Comparison of ENCODE assay signal across 20 cellular contexts in the genomic region with DNA sequence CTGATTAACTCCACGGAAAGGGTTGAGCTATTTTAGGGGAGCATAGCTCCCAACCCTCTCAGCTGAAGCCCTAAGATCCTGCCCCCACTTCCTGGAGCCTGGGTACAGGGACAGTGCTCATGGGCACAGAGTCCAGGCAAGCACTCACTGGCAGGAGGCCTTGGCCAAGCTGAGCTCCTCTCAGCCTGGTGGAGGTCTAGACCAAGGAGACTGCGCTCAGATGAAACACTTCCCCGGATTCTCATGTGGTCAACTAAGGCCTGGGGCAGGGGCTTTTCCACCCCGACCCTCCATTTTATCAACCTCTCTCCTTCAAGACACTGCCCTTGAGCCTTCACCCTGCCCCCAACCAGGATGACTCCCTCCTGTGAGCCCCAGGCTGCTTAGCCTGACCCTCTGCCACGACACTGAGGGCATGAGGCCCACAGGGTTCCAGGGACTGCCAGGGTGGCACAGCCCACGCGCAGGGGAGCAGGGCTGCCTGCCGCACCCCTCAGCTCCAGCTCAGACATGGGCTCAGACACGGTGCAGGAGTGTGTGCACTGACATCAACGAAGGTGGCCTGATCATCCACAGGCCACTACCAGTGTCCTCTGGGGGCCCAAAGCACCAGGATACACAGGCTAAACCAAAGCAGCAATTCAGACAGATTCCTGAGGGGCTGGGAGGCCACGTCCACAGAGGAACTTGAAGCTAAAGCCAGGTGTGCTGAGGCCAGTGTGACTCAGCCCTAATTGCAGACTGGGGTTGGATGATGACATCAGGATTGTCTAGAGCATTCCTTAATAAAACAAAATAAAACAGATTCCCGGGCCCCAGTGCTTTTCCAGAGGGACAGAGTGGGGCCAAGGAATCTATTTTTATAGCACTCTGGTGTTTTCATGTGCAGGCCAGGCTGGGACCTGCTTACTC. TPM values are rescaled to one million over a fixed set of nuclear protein-coding genes. Genes with fewer than 3 reads are reported as not detected.
DNase-seq lines count a peak whose midpoint lies in the region; ATAC-seq and TF ChIP-seq lines count a peak whose summit lies in the region.
"Had no signal": no experiment of that assay in that cellular context is flagged by ENCODE, and none has a peak within 500 bp of the region (broad histone marks: within the 10 kb centered on the region; RNA-seq: fewer than 3 reads in every experiment).

No MANE protein-coding gene starts in this region.

- DNase-seq in DMS 273 (lab: John Stamatoyannopoulos, UW; ENCODE audit: unreplicated experiment) (peak; percentile 37), DMS 273 treated with DMSO at 0.1 percent for 48 hours (lab: John Stamatoyannopoulos, UW) (no peak), RWPE2 (ENCODE audit: low spot score) (peak; percentile 19), glomerular visceral epithelial cell (ENCODE audit: extremely low spot score) (peak; percentile 11), sigmoid colon (peak; percentile 48), cerebellar nuclear complex (lab: John Stamatoyannopoulos, UW) (no peak), KBM-7 (no peak)
- DNase-seq: activated CD4-positive, alpha-beta T cell treated with anti-CD3 and anti-CD28 coated beads, Interleukin-2, amount 50 U/mL, for 1 hour; activated naive CD4-positive, alpha-beta T cell treated with anti-CD3 and anti-CD28 coated beads, Interleukin-2, amount 50 U/mL, for 16 hours; activated T-cell treated with anti-CD3 and anti-CD28 coated beads for 4 hours; DND-41; nephron progenitor cell; stimulated activated CD4-positive, alpha-beta T cell treated with anti-CD3 and anti-CD28 coated beads, Interleukin-12 subunit alpha, Interleukin-12 subunit beta, amount 100 ng/mL, for 4 hours had no signal

- intact Hi-C loops in sigmoid colon (cut with DNase I), result no loop called here

- 46 to 64% methylated on average over 12 of the region's 12 CpGs for WGBS in sigmoid colon, 2 donors

- H3K36me3 ChIP-seq in RWPE2 (ENCODE audit: low read depth) (no peaks in the 10 kb centered on the region), sigmoid colon (no peaks in the 10 kb centered on the region)
- H3K36me3 ChIP-seq: BLaER1 treated with 17β-estradiol and CSF1 and Interleukin-3, amounts not matched to agents 10 nM and 100 nM had no signal

- H3K27me3 ChIP-seq in RWPE2 (ENCODE audit: insufficient read depth, poor library complexity, severe bottlenecking), result peaks cover 2% of the 10 kb centered on the region
- H3K27me3 ChIP-seq in sigmoid colon, result no peaks in the 10 kb centered on the region
- H3K27me3 ChIP-seq: BLaER1 treated with 17β-estradiol and CSF1 and Interleukin-3, amounts not matched to agents 10 nM and 100 nM had no signal

- in situ Hi-C loops in KBM-7 (cut with MboI; ENCODE audit: low pct_unique_long_range_greater_than_20kb, low sequenced_read_pairs), result no loop called here

- H3K9me3 ChIP-seq in RWPE2 (ENCODE audit: severe bottlenecking) (no peaks in the 10 kb centered on the region), sigmoid colon (no peaks in the 10 kb centered on the region)
- H3K9me3 ChIP-seq: BLaER1 treated with 17β-estradiol and CSF1 and Interleukin-3, amounts not matched to agents 10 nM and 100 nM had no signal

- ATAC-seq in RWPE2 (ENCODE audit: low read depth), result peak; percentile 76
- ATAC-seq in GM19328 (IDR thresholded peaks at IDR 0.05; ENCODE audit: unreplicated experiment), result no peak
- ATAC-seq: HepG2; stimulated activated memory B cell treated with anti-CD40 and anti-IgM and Interleukin-4, amounts not matched to agents 10 μg/mL and 1 μg/mL and 100 μg/mL, for 72 hours had no signal

- H3K27ac ChIP-seq in RWPE2 (ENCODE audit: poor library complexity, severe bottlenecking) (no peak overlapping the region), sigmoid colon (no peak overlapping the region)
- H3K27ac ChIP-seq: 22Rv1; BLaER1 treated with 17β-estradiol and CSF1 and Interleukin-3, amounts not matched to agents 10 nM and 100 nM; epithelial cell of prostate; PC-9 had no signal

- TF ChIP-seq CTCF in RWPE2 (IDR thresholded peaks at IDR 0.05; ENCODE audit: poor library complexity, severe bottlenecking) (no peak), sigmoid colon (IDR thresholded peaks at IDR 0.05) (no peak)

- TF ChIP-seq POLR2A in sigmoid colon (IDR thresholded peaks at IDR 0.05), result no peak

- H3K4me3 ChIP-seq in RWPE2 (ENCODE audit: severe bottlenecking), result no peak overlapping the region
- H3K4me3 ChIP-seq in sigmoid colon, result no peak overlapping the region
- H3K4me3 ChIP-seq: BLaER1 treated with 17β-estradiol and CSF1 and Interleukin-3, amounts not matched to agents 10 nM and 100 nM; PC-9 had no signal

- H3K4me1 ChIP-seq in RWPE2 (ENCODE audit: insufficient read depth, poor library complexity, severe bottlenecking) (no peaks in the 10 kb centered on the region), sigmoid colon (no peaks in the 10 kb centered on the region)

- no peak for TF ChIP-seq EP300 in sigmoid colon (IDR thresholded peaks at IDR 0.05)

RNA-seq across cellular contexts. Expression of gene CHAT, which starts 18.8 kb away (rescaled TPM):
- under 1 TPM in 1 of 4 donors, not detected in 3; 0.41 TPM for total RNA-seq in sigmoid colon
- under 1 TPM in 1 of 3 donors, not detected in 2; 0.57 TPM for polyA plus RNA-seq in sigmoid colon
- total RNA-seq: HepG2, PC-9 had no signal
- polyA plus RNA-seq: HepG2 had no signal

RNA-seq across cellular contexts. Expression of gene SLC18A3, which starts 22.6 kb away (rescaled TPM):
- total RNA-seq in sigmoid colon, result 1 to 10 TPM in 1 of 4 donors, under 1 TPM in 2, not detected in 1; 0.16 to 2.5 (median 0.68) TPM
- under 1 TPM in 1 of 3 donors, not detected in 2; 0.98 TPM for polyA plus RNA-seq in sigmoid colon
- total RNA-seq: HepG2, PC-9 had no signal
- polyA plus RNA-seq: HepG2 had no signal

RNA-seq across cellular contexts. Expression of gene C10orf53, which starts 46.8 kb away (rescaled TPM):
- total RNA-seq in sigmoid colon, result not detected
- not detected for polyA plus RNA-seq in sigmoid colon
- total RNA-seq: HepG2, PC-9 had no signal
- polyA plus RNA-seq: HepG2 had no signal

Comparison
In these comparisons a context has a peak if more than half of its experiments do, and no peak if none do; other contexts are left out.
1. DNase-seq: peak in DMS 273 (single experiment), RWPE2 (single experiment), glomerular visceral epithelial cell (single experiment) and sigmoid colon (single experiment); none in DMS 273 treated with DMSO at 0.1 percent for 48 hours (single experiment), cerebellar nuclear complex (0 of 2) and KBM-7 (single experiment).